Comparison of ENCODE assay signal across 8 cellular contexts in the genomic region with DNA sequence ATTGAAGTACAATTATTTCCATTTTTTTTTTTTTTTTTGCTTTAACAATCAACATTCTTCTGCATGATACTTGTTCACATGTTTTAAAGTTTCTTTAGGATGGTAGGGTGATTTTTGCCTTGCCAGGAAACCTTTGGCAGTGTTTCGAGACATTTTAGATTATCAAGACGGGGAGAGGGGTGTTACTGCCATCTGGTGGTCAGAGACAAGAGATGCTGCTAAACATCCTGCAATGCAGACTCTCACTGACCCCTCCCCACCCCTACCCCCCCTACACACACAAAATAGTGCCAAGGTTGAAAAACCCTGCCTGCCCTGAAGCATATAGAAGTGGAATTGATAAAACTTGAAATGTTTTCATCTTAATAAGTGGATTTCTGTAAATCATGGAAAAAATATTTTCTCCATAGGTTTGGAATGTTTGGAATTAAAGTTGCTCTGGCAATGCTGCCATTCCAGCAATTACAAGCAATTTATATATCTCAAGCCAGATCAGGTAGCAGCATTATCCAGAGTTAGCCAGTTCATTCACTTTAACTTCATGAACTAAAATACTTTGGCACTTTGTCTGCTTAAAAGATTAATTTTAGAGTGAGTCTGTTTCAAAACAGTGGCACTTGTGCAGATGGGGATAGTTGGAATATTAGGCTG.
DNase-seq lines count a peak whose midpoint lies in the region; ATAC-seq and TF ChIP-seq lines count a peak whose summit lies in the region.

No MANE protein-coding gene starts in this region.

- no peaks in the 10 kb centered on the region for H3F3A ChIP-seq in neural progenitor cell (ENCODE audit: low read depth)

- DNase-seq in AML-193 (lab: John Stamatoyannopoulos, UW) (peak; percentile 33 to 41), NCI-H526 (lab: John Stamatoyannopoulos, UW) (peak; percentile 75 to 78), fibroblast of peridontal ligament (ENCODE audit: extremely low read depth) (peak; percentile 80), neural progenitor cell (ENCODE audit: low spot score) (peak; percentile 72), uterus (peak; percentile 16 to 22)
- DNase-seq in activated CD8-positive, alpha-beta T cell treated with anti-CD3 and anti-CD28 coated beads, Interleukin-2, amount 10 ng/mL, durations not matched to agents 7 days and 5 days: peak; percentile 60

- no peak overlapping the region for H3K4me2 ChIP-seq in neural progenitor cell

- no peaks in the 10 kb centered on the region for H3K9me3 ChIP-seq in neural progenitor cell (ENCODE audit: low read depth)
- H3K9me3 ChIP-seq in uterus: no peaks in the 10 kb centered on the region

- H4K20me1 ChIP-seq in neural progenitor cell (ENCODE audit: low read depth): peaks cover 13% of the 10 kb centered on the region

- TF ChIP-seq CTCF in neural progenitor cell (IDR thresholded peaks at IDR 0.05) (peak; percentile 83), uterus (IDR thresholded peaks at IDR 0.05) (peak; percentile 37 to 63 (median 55))

- H3K27me3 ChIP-seq in neural progenitor cell (no peaks in the 10 kb centered on the region), uterus (no peaks in the 10 kb centered on the region)

- POLR2A ChIA-PET in activated CD8-positive, alpha-beta T cell treated with anti-CD3 and anti-CD28 coated beads, Interleukin-2, amount 10 ng/mL, durations not matched to agents 7 days and 5 days (lab: Charles Lee): no interaction called here

- H3K4me1 ChIP-seq in neural progenitor cell (no peaks in the 10 kb centered on the region), uterus (no peaks in the 10 kb centered on the region)

- H3K27ac Mint-ChIP-seq in activated CD8-positive, alpha-beta T cell treated with anti-CD3 and anti-CD28 coated beads, Interleukin-2, amount 10 ng/mL, durations not matched to agents 7 days and 5 days: no peak overlapping the region
- H3K27ac Mint-ChIP-seq in neural progenitor cell: no peak overlapping the region

- H3K9me3 Mint-ChIP-seq in activated CD8-positive, alpha-beta T cell treated with anti-CD3 and anti-CD28 coated beads, Interleukin-2, amount 10 ng/mL, durations not matched to agents 7 days and 5 days (ENCODE audit: insufficient read depth): no peaks in the 10 kb centered on the region
- H3K9me3 Mint-ChIP-seq in neural progenitor cell: peaks cover 3% of the 10 kb centered on the region

- no peak overlapping the region for H2AFZ ChIP-seq in neural progenitor cell (replicated peaks)

- CTCF ChIA-PET in activated CD8-positive, alpha-beta T cell treated with anti-CD3 and anti-CD28 coated beads, Interleukin-2, amount 10 ng/mL, durations not matched to agents 7 days and 5 days (lab: Charles Lee): interaction anchor here (0.6 to 1.4 kb wide), 7 partner anchors 8 to 1479 kb away, joined by 3 to 10 read pairs (median 4); a partner anchor contains a TSS

- TF ChIP-seq POLR2A in uterus (IDR thresholded peaks at IDR 0.05): no peak

- H3K4me1 Mint-ChIP-seq in activated CD8-positive, alpha-beta T cell treated with anti-CD3 and anti-CD28 coated beads, Interleukin-2, amount 10 ng/mL, durations not matched to agents 7 days and 5 days (ENCODE audit: low read depth): no peaks in the 10 kb centered on the region
- no peaks in the 10 kb centered on the region for H3K4me1 Mint-ChIP-seq in neural progenitor cell

- H3K27me3 Mint-ChIP-seq in activated CD8-positive, alpha-beta T cell treated with anti-CD3 and anti-CD28 coated beads, Interleukin-2, amount 10 ng/mL, durations not matched to agents 7 days and 5 days (ENCODE audit: low read depth): no peaks in the 10 kb centered on the region
- H3K27me3 Mint-ChIP-seq in neural progenitor cell (ENCODE audit: insufficient read depth, low read depth): no peaks in the 10 kb centered on the region

- H3K36me3 ChIP-seq in neural progenitor cell (peaks cover 8% of the 10 kb centered on the region), uterus (no peaks in the 10 kb centered on the region)

- ATAC-seq in GM18511 (IDR thresholded peaks at IDR 0.05; ENCODE audit: unreplicated experiment) (peak; percentile 88), HG03280 (IDR thresholded peaks at IDR 0.05; ENCODE audit: unreplicated experiment) (peak; percentile 63)
- ATAC-seq in activated CD8-positive, alpha-beta T cell treated with anti-CD3 and anti-CD28 coated beads, Interleukin-2, amount 10 ng/mL, durations not matched to agents 7 days and 5 days: no peak

- intact Hi-C loops in uterus (cut with DNase I; ENCODE audit: low total_unique reads): no loop called here

- peaks cover 6% of the 10 kb centered on the region for H3K79me2 ChIP-seq in neural progenitor cell (ENCODE audit: low read depth)

- H3K27ac ChIP-seq in neural progenitor cell (no peak overlapping the region), uterus (no peak overlapping the region)

- peaks cover 14% of the 10 kb centered on the region for H3K36me3 Mint-ChIP-seq in activated CD8-positive, alpha-beta T cell treated with anti-CD3 and anti-CD28 coated beads, Interleukin-2, amount 10 ng/mL, durations not matched to agents 7 days and 5 days (ENCODE audit: low read depth)
- H3K36me3 Mint-ChIP-seq in neural progenitor cell: peaks cover 21% of the 10 kb centered on the region

- H3K4me3 ChIP-seq in neural progenitor cell: no peak overlapping the region
- H3K4me3 ChIP-seq in uterus: no peak overlapping the region

- H3K4me3 Mint-ChIP-seq in activated CD8-positive, alpha-beta T cell treated with anti-CD3 and anti-CD28 coated beads, Interleukin-2, amount 10 ng/mL, durations not matched to agents 7 days and 5 days: no peak overlapping the region
- no peak overlapping the region for H3K4me3 Mint-ChIP-seq in neural progenitor cell

- no peak overlapping the region for H3K9ac ChIP-seq in neural progenitor cell

Comparison
In these comparisons a context has a peak if more than half of its experiments do, and no peak if none do; other contexts are left out.
1. DNase-seq: peak in every context shown above with its lines; median percentile 80 in fibroblast of peridontal ligament; 76 in NCI-H526; 72 in neural progenitor cell; 60 in activated CD8-positive, alpha-beta T cell treated with anti-CD3 and anti-CD28 coated beads, Interleukin-2, amount 10 ng/mL, durations not matched to agents 7 days and 5 days; 37 in AML-193; 19 in uterus.